Comparison of ENCODE assay signal across 19 cellular contexts in genomic region chr2:179692610-179693009, GRCh38.
DNase-seq lines count a peak whose midpoint lies in the region; ATAC-seq and TF ChIP-seq lines count a peak whose summit lies in the region.
"Had no signal": no experiment of that assay in that cellular context is flagged by ENCODE, and none has a peak within 500 bp of the region (broad histone marks: within the 10 kb centered on the region; RNA-seq: fewer than 3 reads in every experiment).

No MANE protein-coding gene starts in this region.

- no peak overlapping the region for H3K27ac ChIP-seq in OCI-LY7 (ENCODE audit: low read depth, low read length, poor library complexity, severe bottlenecking)
- H3K27ac ChIP-seq: coronary artery, transverse colon had no signal

- H3K4me2 ChIP-seq in OCI-LY7 (ENCODE audit: low read length), result no peak overlapping the region

- peaks cover 8% of the 10 kb centered on the region; the same call in 1 of the 2 replicates for H3K79me2 ChIP-seq in OCI-LY7 (ENCODE audit: insufficient read depth, low read depth, low read length)

- DNase-seq in AG08395 (ENCODE audit: low spot score) (peak; percentile 45), GM03348 (ENCODE audit: low spot score) (peak; percentile 11), islet precursor cell (peak; percentile 61), amniotic stem cell (lab: John Stamatoyannopoulos, UW) (no peak), OCI-LY7 (ENCODE audit: low spot score) (no peak), head of caudate nucleus (no peak)
- DNase-seq: activated CD4-positive, alpha-beta T cell treated with anti-CD3 and anti-CD28 coated beads, Interleukin-2, amount 10 ng/mL, durations not matched to agents 7 days and 5 days; aorta; DND-41; effector memory CD4-positive, alpha-beta T cell; Karpas-422; MV-4-11; NCI-H1436 treated with DMSO at 0.1 percent for 48 hours; T-cell; transverse colon had no signal

- no peaks in the 10 kb centered on the region for H3K9me2 ChIP-seq in OCI-LY7 (ENCODE audit: insufficient read depth, low read length)

- no peak overlapping the region for H2AFZ ChIP-seq in OCI-LY7 (ENCODE audit: low read length)

- POLR2A ChIA-PET in OCI-LY7 (lab: Charles Lee), result interaction anchor here (0.5 to 1.0 kb wide), 2 partner anchors 65 to 255 kb away, joined by 3 read pairs; no protein-coding TSS in a partner anchor

- H4K20me1 ChIP-seq in OCI-LY7 (ENCODE audit: insufficient read depth, low read length), result no peaks in the 10 kb centered on the region

- 0 out of 2 replicates have a peak, but pooled peaks cover 3% of the 10 kb centered on the region for H3K9me3 ChIP-seq in OCI-LY7 (ENCODE audit: low read length)
- H3K9me3 ChIP-seq: transverse colon had no signal

- CTCF ChIA-PET in OCI-LY7 (lab: Charles Lee; ENCODE audit: unreplicated experiment), result no interaction called here

- BruUV-seq in OCI-LY7 (replicated peaks; lab: Mats Ljungman, UMichigan), result no TSS peak

- TF ChIP-seq CTCF in OCI-LY7 (conservative IDR thresholded peaks at IDR 0.05; ENCODE audit: low read length), result no peak

- H3K36me3 ChIP-seq in OCI-LY7 (ENCODE audit: insufficient read depth, low read length), result peaks cover 69% of the 10 kb centered on the region
- H3K36me3 ChIP-seq: transverse colon had no signal

- H3K4me3 ChIP-seq in OCI-LY7 (ENCODE audit: low read depth, low read length, poor library complexity, severe bottlenecking), result no peak overlapping the region
- H3K4me3 ChIP-seq: coronary artery, transverse colon had no signal

- H3K4me1 ChIP-seq in OCI-LY7 (ENCODE audit: insufficient read depth, low read length, poor library complexity, severe bottlenecking), result no peaks in the 10 kb centered on the region
- H3K4me1 ChIP-seq: transverse colon had no signal

- ATAC-seq in SK-N-SH treated with all-trans-retinoic acid at 6 μM for 48 hours (peak; percentile 74), HG02840 (IDR thresholded peaks at IDR 0.05; ENCODE audit: low FRiP score, unreplicated experiment) (no peak)
- ATAC-seq: stimulated activated effector memory CD8-positive, alpha-beta T cell treated with anti-CD3 and anti-CD28 coated beads, Interleukin-12 subunit alpha, Interleukin-12 subunit beta, amount 100 ng/mL, for 72 hours; T-cell had no signal

- intact Hi-C loops in OCI-LY7 (cut with micrococcal nuclease; ENCODE audit: unreplicated experiment) (no loop called here), head of caudate nucleus (cut with DNase I) (no loop called here)

TF ChIP-seq in SK-N-SH treated with all-trans-retinoic acid at 6 μM for 48 hours, 23 proteins besides CTCF, POLR2A, EP300 and RAD21:
- no peak for TF ChIP-seq OSR1 (CRISPR knock-in tag; IDR thresholded peaks at IDR 0.05)
- no peak for TF ChIP-seq ZNF70 (CRISPR knock-in tag; IDR thresholded peaks at IDR 0.05)
- no peak for TF ChIP-seq RARB (CRISPR knock-in tag; IDR thresholded peaks at IDR 0.05)
- no peak for TF ChIP-seq ZNF565 (CRISPR knock-in tag; conservative IDR thresholded peaks at IDR 0.05; ENCODE audit: low read depth)
- no peak for TF ChIP-seq TOX (CRISPR knock-in tag; IDR thresholded peaks at IDR 0.05; ENCODE audit: borderline replicate concordance)
- no peak for TF ChIP-seq SNAI2 (CRISPR knock-in tag; IDR thresholded peaks at IDR 0.05)
- TF ChIP-seq, protein P1, sequence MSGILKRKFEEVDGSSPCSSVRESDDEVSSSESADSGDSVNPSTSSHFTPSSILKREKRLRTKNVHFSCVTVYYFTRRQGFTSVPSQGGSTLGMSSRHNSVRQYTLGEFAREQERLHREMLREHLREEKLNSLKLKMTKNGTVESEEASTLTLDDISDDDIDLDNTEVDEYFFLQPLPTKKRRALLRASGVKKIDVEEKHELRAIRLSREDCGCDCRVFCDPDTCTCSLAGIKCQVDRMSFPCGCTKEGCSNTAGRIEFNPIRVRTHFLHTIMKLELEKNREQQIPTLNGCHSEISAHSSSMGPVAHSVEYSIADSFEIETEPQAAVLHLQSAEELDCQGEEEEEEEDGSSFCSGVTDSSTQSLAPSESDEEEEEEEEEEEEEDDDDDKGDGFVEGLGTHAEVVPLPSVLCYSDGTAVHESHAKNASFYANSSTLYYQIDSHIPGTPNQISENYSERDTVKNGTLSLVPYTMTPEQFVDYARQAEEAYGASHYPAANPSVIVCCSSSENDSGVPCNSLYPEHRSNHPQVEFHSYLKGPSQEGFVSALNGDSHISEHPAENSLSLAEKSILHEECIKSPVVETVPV (CRISPR knock-in tag; IDR thresholded peaks at IDR 0.05), result no peak
- TF ChIP-seq, protein P2, sequence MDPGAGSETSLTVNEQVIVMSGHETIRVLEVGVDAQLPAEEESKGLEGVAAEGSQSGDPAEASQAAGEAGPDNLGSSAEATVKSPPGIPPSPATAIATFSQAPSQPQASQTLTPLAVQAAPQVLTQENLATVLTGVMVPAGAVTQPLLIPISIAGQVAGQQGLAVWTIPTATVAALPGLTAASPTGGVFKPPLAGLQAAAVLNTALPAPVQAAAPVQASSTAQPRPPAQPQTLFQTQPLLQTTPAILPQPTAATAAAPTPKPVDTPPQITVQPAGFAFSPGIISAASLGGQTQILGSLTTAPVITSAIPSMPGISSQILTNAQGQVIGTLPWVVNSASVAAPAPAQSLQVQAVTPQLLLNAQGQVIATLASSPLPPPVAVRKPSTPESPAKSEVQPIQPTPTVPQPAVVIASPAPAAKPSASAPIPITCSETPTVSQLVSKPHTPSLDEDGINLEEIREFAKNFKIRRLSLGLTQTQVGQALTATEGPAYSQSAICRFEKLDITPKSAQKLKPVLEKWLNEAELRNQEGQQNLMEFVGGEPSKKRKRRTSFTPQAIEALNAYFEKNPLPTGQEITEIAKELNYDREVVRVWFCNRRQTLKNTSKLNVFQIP (CRISPR knock-in tag; IDR thresholded peaks at IDR 0.05; ENCODE audit: borderline replicate concordance, low read depth), result no peak
- TF ChIP-seq CSDC2 (CRISPR knock-in tag; IDR thresholded peaks at IDR 0.05), result no peak
- no peak for TF ChIP-seq GLIS3 (CRISPR knock-in tag; IDR thresholded peaks at IDR 0.05)
- TF ChIP-seq ARNTL (CRISPR knock-in tag; IDR thresholded peaks at IDR 0.05; ENCODE audit: borderline replicate concordance, low read depth), result no peak
- TF ChIP-seq ZFP30 (CRISPR knock-in tag; IDR thresholded peaks at IDR 0.05), result no peak

Comparison
In these comparisons a context has a peak if more than half of its experiments do, and no peak if none do; other contexts are left out.
1. DNase-seq: peak in AG08395 (single experiment), GM03348 (single experiment) and islet precursor cell (single experiment); none in amniotic stem cell (single experiment), OCI-LY7 (single experiment) and head of caudate nucleus (0 of 42).